In genomic region chr1:109246141-109246551, GRCh38 we compare ENCODE assay signal across 18 cellular contexts.
"Had no signal": no experiment of that assay in that cellular context is flagged by ENCODE, and none has a peak within 500 bp of the region (broad histone marks: within the 10 kb centered on the region; RNA-seq: fewer than 3 reads in every experiment).

No MANE protein-coding gene starts in this region.

- H3K27me3 ChIP-seq: dorsolateral prefrontal cortex, esophagus muscularis mucosa, gastrocnemius medialis had no signal

- DNase-seq: dorsolateral prefrontal cortex; effector memory CD4-positive, alpha-beta T cell; gastrocnemius medialis; heart right ventricle; left cardiac atrium; left ventricle myocardium inferior; mesenchymal stem cell; naive B cell; psoas muscle; retina; small intestine; stimulated activated CD4-positive, alpha-beta T cell treated with anti-CD3 and anti-CD28 coated beads, Interleukin-12 subunit alpha, Interleukin-12 subunit beta, amount 100 ng/mL, for 4 hours; stimulated activated naive CD4-positive, alpha-beta T cell treated with Interleukin-2 at 50 U/mL for 16 hours; trophoblast cell had no signal

- H3K4me3 ChIP-seq: coronary artery, dorsolateral prefrontal cortex, esophagus muscularis mucosa, gastrocnemius medialis, heart right ventricle, left ventricle myocardium inferior, lung, psoas muscle had no signal

- ATAC-seq: gastrocnemius medialis, heart right ventricle, left cardiac atrium, psoas muscle had no signal

- H3K27ac ChIP-seq: coronary artery, dorsolateral prefrontal cortex, epithelial cell of prostate, esophagus muscularis mucosa, gastrocnemius medialis, heart right ventricle, left ventricle myocardium inferior, psoas muscle had no signal

- H3K9me3 ChIP-seq: esophagus muscularis mucosa, gastrocnemius medialis, heart right ventricle, left ventricle myocardium inferior, psoas muscle had no signal
